8 cellular contexts compared by ENCODE assay signal in genomic region chr19:21766705-21767064, GRCh38. TPM values are rescaled to one million over a fixed set of nuclear protein-coding genes. Genes with fewer than 3 reads are reported as not detected.
A peak's percentile ranks its signal among the peaks of the same experiment; 100 is the strongest.
DNase-seq lines count a peak whose midpoint lies in the region; ATAC-seq and TF ChIP-seq lines count a peak whose summit lies in the region.
"Not testable (repeated sequence)": the region's sequence is repeated elsewhere in the genome, so short reads cannot be mapped to it uniquely, and the experiment has no call there.

No MANE protein-coding gene starts in this region.

- not testable (repeated sequence) for H4K8ac ChIP-seq in neuronal stem cell (ENCODE audit: low read depth, low read length)

- peak overlapping the region; percentile 94 for H3K27ac ChIP-seq in DND-41 (ENCODE audit: low read length)
- H3K27ac ChIP-seq in OCI-LY1 (ENCODE audit: low read depth, low read length, poor library complexity, severe bottlenecking): peak overlapping the region; percentile 78
- peak overlapping the region; percentile 88 for H3K27ac ChIP-seq in neuronal stem cell (replicated peaks; ENCODE audit: low read length)
- peak overlapping the region; percentile 72 to 90 for H3K27ac ChIP-seq in testis

- WGBS in neuronal stem cell (ENCODE audit: extremely low coverage in 2 of 2, insufficient read length in 2 of 2, insufficient replicate concordance in 1 of 2), 2 donors: no CpG with 5 or more reads among the region's 19 CpGs
- WGBS in testis, 2 donors: 0 to 1% methylated on average over 19 of the region's 19 CpGs

- H3K9me3 ChIP-seq in DND-41 (ENCODE audit: insufficient read depth, low read length, severe bottlenecking) (peaks cover 25% of the 10 kb centered on the region), OCI-LY1 (ENCODE audit: low read length) (peaks cover 12% of the 10 kb centered on the region), neuronal stem cell (replicated peaks in 1 of 2; ENCODE audit: control insufficient read depth in 2 of 2, insufficient read depth in 1 of 2, low read depth in 1 of 2, low read length in 2 of 2) (peaks cover 2 to 44% of the 10 kb centered on the region in 2 donors)
- H3K9me3 ChIP-seq in iPS-18c (ENCODE audit: control insufficient read depth, insufficient read depth, low read length); testis: not testable (repeated sequence)

- peak overlapping the region; percentile 97 for H3K23ac ChIP-seq in neuronal stem cell (ENCODE audit: low read depth, low read length, poor library complexity)

- intact Hi-C loops in testis (cut with DNase I; ENCODE audit: low total_unique reads): not testable (repeated sequence)

- not testable (repeated sequence) for H2BK5ac ChIP-seq in neuronal stem cell (ENCODE audit: low read length)

- H4K20me1 ChIP-seq in DND-41 (ENCODE audit: insufficient read depth, low read length); OCI-LY1 (ENCODE audit: insufficient read depth, low read length): not testable (repeated sequence)

- not testable (repeated sequence) for TF ChIP-seq POLR2A in testis (IDR thresholded peaks at IDR 0.05)

- not testable (repeated sequence) for DNase-seq in DND-41; activated T-cell treated with anti-CD3 and anti-CD28 coated beads, Interleukin-2, amount 50 U/mL, for 4 hours; neuronal stem cell (ENCODE audit: low spot score); testis
- DNase-seq in ecto neural progenitor cell (ENCODE audit: low spot score): peak; percentile 45

- H2BK15ac ChIP-seq in neuronal stem cell (ENCODE audit: low read length): not testable (repeated sequence)

- H2AFZ ChIP-seq in DND-41 (ENCODE audit: low read depth, low read length): peak overlapping the region; percentile 95
- H2AFZ ChIP-seq in OCI-LY1 (ENCODE audit: low read length): not testable (repeated sequence)
- H2AFZ ChIP-seq in neuronal stem cell (ENCODE audit: low read length): peak overlapping the region; percentile 85

- not testable (repeated sequence) for H3K18ac ChIP-seq in neuronal stem cell (ENCODE audit: low read length)

- not testable (repeated sequence) for H3K9me3 Mint-ChIP-seq in activated T-cell treated with anti-CD3 and anti-CD28 coated beads, Interleukin-2, amount 50 U/mL, for 4 hours

- not testable (repeated sequence) for H3K27me3 ChIP-seq in DND-41 (ENCODE audit: insufficient read depth, low read length, poor library complexity); OCI-LY1 (ENCODE audit: insufficient read depth, low read length); neuronal stem cell (ENCODE audit: control insufficient read depth in 3 of 3, insufficient read depth in 3 of 3, low read depth in 1 of 3, low read length in 3 of 3); testis

- H3K36me3 ChIP-seq in DND-41 (ENCODE audit: insufficient read depth, low read length): peaks cover 43% of the 10 kb centered on the region
- peaks cover 47% of the 10 kb centered on the region for H3K36me3 ChIP-seq in OCI-LY1 (ENCODE audit: insufficient read depth, low read length)
- H3K36me3 ChIP-seq in neuronal stem cell (replicated peaks in 1 of 2; ENCODE audit: control insufficient read depth in 2 of 2, insufficient read depth in 2 of 2, low read length in 2 of 2): peaks cover 24 to 45% of the 10 kb centered on the region in 2 donors
- H3K36me3 ChIP-seq in testis (ENCODE audit: low read depth, missing control alignments): not testable (repeated sequence)

- H2BK12ac ChIP-seq in neuronal stem cell (ENCODE audit: low read length): not testable (repeated sequence)

- peak overlapping the region; percentile 98 for H3K4me3 Mint-ChIP-seq in activated T-cell treated with anti-CD3 and anti-CD28 coated beads, Interleukin-2, amount 50 U/mL, for 4 hours

- H4K91ac ChIP-seq in neuronal stem cell (ENCODE audit: low read depth, low read length, poor library complexity): not testable (repeated sequence)

- peak; percentile 22 for ATAC-seq in DND-41 (ENCODE audit: insufficient read depth, low read depth)
- peak; percentile 12 for ATAC-seq in HG02610 (IDR thresholded peaks at IDR 0.05; ENCODE audit: unreplicated experiment)
- ATAC-seq in activated T-cell treated with anti-CD3 and anti-CD28 coated beads, Interleukin-2, amount 50 U/mL, for 4 hours: peak; percentile 2 to 5

- H3K4me3 ChIP-seq in DND-41 (ENCODE audit: low read depth in 1 of 2, low read length in 2 of 2): peak overlapping the region; percentile 58 to 78
- H3K4me3 ChIP-seq in OCI-LY1 (ENCODE audit: low read depth, low read length, poor library complexity, severe bottlenecking): peak overlapping the region; percentile 88
- H3K4me3 ChIP-seq in iPS-18c (ENCODE audit: insufficient read depth, low read depth, low read length): peak overlapping the region; percentile 98
- peak overlapping the region; percentile 86 to 92 for H3K4me3 ChIP-seq in neuronal stem cell (ENCODE audit: low read length in 2 of 2)
- peak overlapping the region; percentile 74 to 79 for H3K4me3 ChIP-seq in testis

- peaks cover 26% of the 10 kb centered on the region for H3K4me1 ChIP-seq in DND-41 (ENCODE audit: insufficient read depth, low read length)
- H3K4me1 ChIP-seq in OCI-LY1 (ENCODE audit: insufficient read depth, low read length, severe bottlenecking); neuronal stem cell (ENCODE audit: control insufficient read depth in 2 of 2, insufficient read depth in 1 of 2, low read depth in 1 of 2, low read length in 2 of 2); testis: not testable (repeated sequence)

- H3F3A ChIP-seq in OCI-LY1 (ENCODE audit: insufficient read depth, low read length): not testable (repeated sequence)

- H3K79me1 ChIP-seq in neuronal stem cell (ENCODE audit: low read depth, low read length): not testable (repeated sequence)

- H3K4me1 Mint-ChIP-seq in activated T-cell treated with anti-CD3 and anti-CD28 coated beads, Interleukin-2, amount 50 U/mL, for 4 hours (ENCODE audit: low read depth): peaks cover 26% of the 10 kb centered on the region

- not testable (repeated sequence) for H3K9me2 ChIP-seq in OCI-LY1 (ENCODE audit: low read depth, low read length)

- H3K79me2 ChIP-seq in DND-41 (ENCODE audit: insufficient read depth, low read length) (peaks cover 56% of the 10 kb centered on the region), OCI-LY1 (ENCODE audit: insufficient read depth, low read length) (peaks cover 16% of the 10 kb centered on the region)

- not testable (repeated sequence) for TF ChIP-seq CTCF in DND-41 (IDR thresholded peaks at IDR 0.05; ENCODE audit: borderline replicate concordance, extremely low read depth, low read length, poor library complexity, severe bottlenecking); OCI-LY1 (IDR thresholded peaks at IDR 0.05; ENCODE audit: low read length); testis (IDR thresholded peaks at IDR 0.05)

- H2BK120ac ChIP-seq in neuronal stem cell (ENCODE audit: low read depth, low read length): not testable (repeated sequence)

- H3K36me3 Mint-ChIP-seq in activated T-cell treated with anti-CD3 and anti-CD28 coated beads, Interleukin-2, amount 50 U/mL, for 4 hours (ENCODE audit: insufficient read depth): peaks cover 26% of the 10 kb centered on the region

- not testable (repeated sequence) for H2AK5ac ChIP-seq in neuronal stem cell (ENCODE audit: low read depth, low read length)

- H3K27me3 Mint-ChIP-seq in activated T-cell treated with anti-CD3 and anti-CD28 coated beads, Interleukin-2, amount 50 U/mL, for 4 hours (ENCODE audit: low read depth): not testable (repeated sequence)

- H3K4ac ChIP-seq in neuronal stem cell (ENCODE audit: low read length): not testable (repeated sequence)

- H3K9ac ChIP-seq in DND-41 (ENCODE audit: low read depth, low read length) (peak overlapping the region; percentile 83), OCI-LY1 (ENCODE audit: low read length) (peak overlapping the region; percentile 83), neuronal stem cell (ENCODE audit: low read depth, low read length, poor library complexity) (peak overlapping the region; percentile 30)

- not testable (repeated sequence) for H3K14ac ChIP-seq in neuronal stem cell (ENCODE audit: low read length)

- peak overlapping the region; percentile 73 for H3K4me2 ChIP-seq in DND-41 (ENCODE audit: insufficient read depth, low read length)
- H3K4me2 ChIP-seq in OCI-LY1 (ENCODE audit: low read length): peak overlapping the region; percentile 63
- peak overlapping the region; percentile 62 for H3K4me2 ChIP-seq in neuronal stem cell (ENCODE audit: insufficient read depth, low read length, poor library complexity, severe bottlenecking)

RNA-seq across cellular contexts. Expression of gene ZNF100, which starts 0.7 kb away (rescaled TPM):
- total RNA-seq in activated T-cell treated with anti-CD3 and anti-CD28 coated beads, Interleukin-2, amount 50 U/mL, for 4 hours: 10 to 100 TPM; 13.1 to 16.5 (median 16.5) TPM
- 15.4 TPM for polyA plus RNA-seq in neuronal stem cell (2013, experiment 1 of 2)
- 15.6 TPM for polyA plus RNA-seq in neuronal stem cell (2013, experiment 2 of 2)
- total RNA-seq in testis: 10 to 100 TPM; 15.4 to 20.3 TPM
- polyA plus RNA-seq in testis (ENCODE audit: insufficient read depth, low read depth, low replicate concordance): 9.9 TPM

Comparison
In these comparisons a context has a peak if more than half of its experiments do, and no peak if none do; other contexts are left out.
1. H3K9ac ChIP-seq: peak in every context shown above with its lines; median percentile 83 in DND-41; 83 in OCI-LY1; 30 in neuronal stem cell.